Comparison of ENCODE assay signal across 1 cellular context in genomic region chr4:98995183-98996055, GRCh38.
A peak's percentile ranks its signal among the peaks of the same experiment; 100 is the strongest.
TF ChIP-seq lines count a peak whose summit lies in the region.

METAP1 (plus strand) TSS chr4:98995721; CDS start chr4:98995754, 33 bp downstream.

TF ChIP-seq in HepG2, 621 proteins besides CTCF, POLR2A, EP300 and RAD21 (continued from another document and continues in another):
- TF ChIP-seq, protein P1, sequence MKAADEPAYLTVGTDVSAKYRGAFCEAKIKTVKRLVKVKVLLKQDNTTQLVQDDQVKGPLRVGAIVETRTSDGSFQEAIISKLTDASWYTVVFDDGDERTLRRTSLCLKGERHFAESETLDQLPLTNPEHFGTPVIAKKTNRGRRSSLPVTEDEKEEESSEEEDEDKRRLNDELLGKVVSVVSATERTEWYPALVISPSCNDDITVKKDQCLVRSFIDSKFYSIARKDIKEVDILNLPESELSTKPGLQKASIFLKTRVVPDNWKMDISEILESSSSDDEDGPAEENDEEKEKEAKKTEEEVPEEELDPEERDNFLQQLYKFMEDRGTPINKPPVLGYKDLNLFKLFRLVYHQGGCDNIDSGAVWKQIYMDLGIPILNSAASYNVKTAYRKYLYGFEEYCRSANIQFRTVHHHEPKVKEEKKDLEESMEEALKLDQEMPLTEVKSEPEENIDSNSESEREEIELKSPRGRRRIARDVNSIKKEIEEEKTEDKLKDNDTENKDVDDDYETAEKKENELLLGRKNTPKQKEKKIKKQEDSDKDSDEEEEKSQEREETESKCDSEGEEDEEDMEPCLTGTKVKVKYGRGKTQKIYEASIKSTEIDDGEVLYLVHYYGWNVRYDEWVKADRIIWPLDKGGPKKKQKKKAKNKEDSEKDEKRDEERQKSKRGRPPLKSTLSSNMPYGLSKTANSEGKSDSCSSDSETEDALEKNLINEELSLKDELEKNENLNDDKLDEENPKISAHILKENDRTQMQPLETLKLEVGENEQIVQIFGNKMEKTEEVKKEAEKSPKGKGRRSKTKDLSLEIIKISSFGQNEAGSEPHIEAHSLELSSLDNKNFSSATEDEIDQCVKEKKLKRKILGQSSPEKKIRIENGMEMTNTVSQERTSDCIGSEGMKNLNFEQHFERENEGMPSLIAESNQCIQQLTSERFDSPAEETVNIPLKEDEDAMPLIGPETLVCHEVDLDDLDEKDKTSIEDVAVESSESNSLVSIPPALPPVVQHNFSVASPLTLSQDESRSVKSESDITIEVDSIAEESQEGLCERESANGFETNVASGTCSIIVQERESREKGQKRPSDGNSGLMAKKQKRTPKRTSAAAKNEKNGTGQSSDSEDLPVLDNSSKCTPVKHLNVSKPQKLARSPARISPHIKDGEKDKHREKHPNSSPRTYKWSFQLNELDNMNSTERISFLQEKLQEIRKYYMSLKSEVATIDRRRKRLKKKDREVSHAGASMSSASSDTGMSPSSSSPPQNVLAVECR (CRISPR knock-in tag; IDR thresholded peaks at IDR 0.05; ENCODE audit: borderline replicate concordance) = peak; percentile 84
- no peak for TF ChIP-seq NCOR1 (IDR thresholded peaks at IDR 0.05; ENCODE audit: borderline replicate concordance, low read length)
- peak; percentile 73; the same call in 1 of the 2 replicates for TF ChIP-seq ERF (CRISPR knock-in tag; IDR thresholded peaks at IDR 0.05)
- no peak; the same call in 1 of the 2 replicates for TF ChIP-seq ZSCAN22 (CRISPR knock-in tag; IDR thresholded peaks at IDR 0.05)
- no peak for TF ChIP-seq ZNF180 (CRISPR knock-in tag; IDR thresholded peaks at IDR 0.05; ENCODE audit: borderline replicate concordance, low read depth)
- TF ChIP-seq ZNF317 (CRISPR knock-in tag; IDR thresholded peaks at IDR 0.05) = peak; percentile 43; the same call in 1 of the 2 replicates
- no peak for TF ChIP-seq CENPX (CRISPR knock-in tag; IDR thresholded peaks at IDR 0.05)
- TF ChIP-seq, protein P2, sequence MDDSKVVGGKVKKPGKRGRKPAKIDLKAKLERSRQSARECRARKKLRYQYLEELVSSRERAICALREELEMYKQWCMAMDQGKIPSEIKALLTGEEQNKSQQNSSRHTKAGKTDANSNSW (CRISPR knock-in tag; IDR thresholded peaks at IDR 0.05; ENCODE audit: borderline replicate concordance) = peak; percentile 64; the same call in 1 of the 2 replicates
- peak; percentile 24; the same call in 1 of the 2 replicates for TF ChIP-seq ZNF12 (CRISPR knock-in tag; IDR thresholded peaks at IDR 0.05)
- TF ChIP-seq ZBTB43 (CRISPR knock-in tag; conservative IDR thresholded peaks at IDR 0.05) = 0 out of 2 replicates have a peak, but pooled peaks have one; percentile 38
- TF ChIP-seq SNRNP70 (IDR thresholded peaks at IDR 0.05; ENCODE audit: low read depth, low read length) = no peak
- TF ChIP-seq THYN1 (CRISPR knock-in tag; IDR thresholded peaks at IDR 0.05; ENCODE audit: borderline replicate concordance, low read depth) = no peak
- 0 out of 2 replicates have a peak, but pooled peaks have one; percentile 50 for TF ChIP-seq ZNF569 (CRISPR knock-in tag; IDR thresholded peaks at IDR 0.05; ENCODE audit: borderline replicate concordance)
- TF ChIP-seq ZNF724P (CRISPR knock-in tag; IDR thresholded peaks at IDR 0.05; ENCODE audit: borderline replicate concordance) = peak; percentile 93; the same call in 1 of the 2 replicates
- TF ChIP-seq, protein P3, sequence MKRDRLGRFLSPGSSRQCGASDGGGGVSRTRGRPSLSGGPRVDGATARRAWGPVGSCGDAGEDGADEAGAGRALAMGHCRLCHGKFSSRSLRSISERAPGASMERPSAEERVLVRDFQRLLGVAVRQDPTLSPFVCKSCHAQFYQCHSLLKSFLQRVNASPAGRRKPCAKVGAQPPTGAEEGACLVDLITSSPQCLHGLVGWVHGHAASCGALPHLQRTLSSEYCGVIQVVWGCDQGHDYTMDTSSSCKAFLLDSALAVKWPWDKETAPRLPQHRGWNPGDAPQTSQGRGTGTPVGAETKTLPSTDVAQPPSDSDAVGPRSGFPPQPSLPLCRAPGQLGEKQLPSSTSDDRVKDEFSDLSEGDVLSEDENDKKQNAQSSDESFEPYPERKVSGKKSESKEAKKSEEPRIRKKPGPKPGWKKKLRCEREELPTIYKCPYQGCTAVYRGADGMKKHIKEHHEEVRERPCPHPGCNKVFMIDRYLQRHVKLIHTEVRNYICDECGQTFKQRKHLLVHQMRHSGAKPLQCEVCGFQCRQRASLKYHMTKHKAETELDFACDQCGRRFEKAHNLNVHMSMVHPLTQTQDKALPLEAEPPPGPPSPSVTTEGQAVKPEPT (CRISPR knock-in tag; IDR thresholded peaks at IDR 0.05; ENCODE audit: low read depth) = no peak
- peak; percentile 68; the same call in 1 of the 2 replicates for TF ChIP-seq ZHX1 (CRISPR knock-in tag; IDR thresholded peaks at IDR 0.05; ENCODE audit: low read depth)
- TF ChIP-seq DNMT1 (CRISPR knock-in tag; IDR thresholded peaks at IDR 0.05) = 0 out of 2 replicates have a peak, but pooled peaks have one; percentile 19
- TF ChIP-seq PRPF4 (IDR thresholded peaks at IDR 0.05; ENCODE audit: low read depth, low read length, poor library complexity, severe bottlenecking) = no peak
- TF ChIP-seq FOXO1 (CRISPR knock-in tag; IDR thresholded peaks at IDR 0.05) = peak; percentile 29
- TF ChIP-seq, protein P4, sequence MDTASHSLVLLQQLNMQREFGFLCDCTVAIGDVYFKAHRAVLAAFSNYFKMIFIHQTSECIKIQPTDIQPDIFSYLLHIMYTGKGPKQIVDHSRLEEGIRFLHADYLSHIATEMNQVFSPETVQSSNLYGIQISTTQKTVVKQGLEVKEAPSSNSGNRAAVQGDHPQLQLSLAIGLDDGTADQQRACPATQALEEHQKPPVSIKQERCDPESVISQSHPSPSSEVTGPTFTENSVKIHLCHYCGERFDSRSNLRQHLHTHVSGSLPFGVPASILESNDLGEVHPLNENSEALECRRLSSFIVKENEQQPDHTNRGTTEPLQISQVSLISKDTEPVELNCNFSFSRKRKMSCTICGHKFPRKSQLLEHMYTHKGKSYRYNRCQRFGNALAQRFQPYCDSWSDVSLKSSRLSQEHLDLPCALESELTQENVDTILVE (CRISPR knock-in tag; IDR thresholded peaks at IDR 0.05) = peak; percentile 51
- TF ChIP-seq, protein P5, sequence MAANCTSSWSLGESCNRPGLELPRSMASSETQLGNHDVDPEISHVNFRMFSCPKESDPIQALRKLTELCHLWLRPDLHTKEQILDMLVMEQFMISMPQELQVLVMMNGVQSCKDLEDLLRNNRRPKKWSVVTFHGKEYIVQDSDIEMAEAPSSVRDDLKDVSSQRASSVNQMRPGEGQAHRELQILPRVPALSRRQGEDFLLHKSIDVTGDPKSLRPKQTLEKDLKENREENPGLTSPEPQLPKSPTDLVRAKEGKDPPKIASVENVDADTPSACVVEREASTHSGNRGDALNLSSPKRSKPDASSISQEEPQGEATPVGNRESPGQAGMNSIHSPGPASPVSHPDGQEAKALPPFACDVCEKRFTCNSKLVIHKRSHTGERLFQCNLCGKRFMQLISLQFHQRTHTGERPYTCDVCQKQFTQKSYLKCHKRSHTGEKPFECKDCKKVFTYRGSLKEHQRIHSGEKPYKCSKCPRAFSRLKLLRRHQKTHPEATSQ (CRISPR knock-in tag; IDR thresholded peaks at IDR 0.05; ENCODE audit: borderline replicate concordance) = peak; percentile 62; the same call in 1 of the 2 replicates
- TF ChIP-seq ZNF335 (CRISPR knock-in tag; IDR thresholded peaks at IDR 0.05) = no peak
- TF ChIP-seq IRX3 (CRISPR knock-in tag; IDR thresholded peaks at IDR 0.05; ENCODE audit: borderline replicate concordance, low read depth) = no peak
- TF ChIP-seq, protein P6, sequence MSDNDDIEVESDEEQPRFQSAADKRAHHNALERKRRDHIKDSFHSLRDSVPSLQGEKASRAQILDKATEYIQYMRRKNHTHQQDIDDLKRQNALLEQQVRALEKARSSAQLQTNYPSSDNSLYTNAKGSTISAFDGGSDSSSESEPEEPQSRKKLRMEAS (IDR thresholded peaks at IDR 0.05) = peak; percentile 82
- no peak for TF ChIP-seq RARG (CRISPR knock-in tag; IDR thresholded peaks at IDR 0.05; ENCODE audit: low read depth)
- no peak for TF ChIP-seq CREM (IDR thresholded peaks at IDR 0.05)
- no peak for TF ChIP-seq CREM (CRISPR knock-in tag; IDR thresholded peaks at IDR 0.05)
- TF ChIP-seq, protein P7, sequence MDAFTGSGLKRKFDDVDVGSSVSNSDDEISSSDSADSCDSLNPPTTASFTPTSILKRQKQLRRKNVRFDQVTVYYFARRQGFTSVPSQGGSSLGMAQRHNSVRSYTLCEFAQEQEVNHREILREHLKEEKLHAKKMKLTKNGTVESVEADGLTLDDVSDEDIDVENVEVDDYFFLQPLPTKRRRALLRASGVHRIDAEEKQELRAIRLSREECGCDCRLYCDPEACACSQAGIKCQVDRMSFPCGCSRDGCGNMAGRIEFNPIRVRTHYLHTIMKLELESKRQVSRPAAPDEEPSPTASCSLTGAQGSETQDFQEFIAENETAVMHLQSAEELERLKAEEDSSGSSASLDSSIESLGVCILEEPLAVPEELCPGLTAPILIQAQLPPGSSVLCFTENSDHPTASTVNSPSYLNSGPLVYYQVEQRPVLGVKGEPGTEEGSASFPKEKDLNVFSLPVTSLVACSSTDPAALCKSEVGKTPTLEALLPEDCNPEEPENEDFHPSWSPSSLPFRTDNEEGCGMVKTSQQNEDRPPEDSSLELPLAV (CRISPR knock-in tag; conservative IDR thresholded peaks at IDR 0.05; ENCODE audit: low read depth) = no peak
- no peak for TF ChIP-seq DMTF1 (CRISPR knock-in tag; IDR thresholded peaks at IDR 0.05)
- TF ChIP-seq ZSCAN25 (CRISPR knock-in tag; IDR thresholded peaks at IDR 0.05) = peak; percentile 100
- peak; percentile 43; the same call in 1 of the 2 replicates for TF ChIP-seq ZNF567 (CRISPR knock-in tag; IDR thresholded peaks at IDR 0.05; ENCODE audit: borderline replicate concordance)
- TF ChIP-seq, protein P8, sequence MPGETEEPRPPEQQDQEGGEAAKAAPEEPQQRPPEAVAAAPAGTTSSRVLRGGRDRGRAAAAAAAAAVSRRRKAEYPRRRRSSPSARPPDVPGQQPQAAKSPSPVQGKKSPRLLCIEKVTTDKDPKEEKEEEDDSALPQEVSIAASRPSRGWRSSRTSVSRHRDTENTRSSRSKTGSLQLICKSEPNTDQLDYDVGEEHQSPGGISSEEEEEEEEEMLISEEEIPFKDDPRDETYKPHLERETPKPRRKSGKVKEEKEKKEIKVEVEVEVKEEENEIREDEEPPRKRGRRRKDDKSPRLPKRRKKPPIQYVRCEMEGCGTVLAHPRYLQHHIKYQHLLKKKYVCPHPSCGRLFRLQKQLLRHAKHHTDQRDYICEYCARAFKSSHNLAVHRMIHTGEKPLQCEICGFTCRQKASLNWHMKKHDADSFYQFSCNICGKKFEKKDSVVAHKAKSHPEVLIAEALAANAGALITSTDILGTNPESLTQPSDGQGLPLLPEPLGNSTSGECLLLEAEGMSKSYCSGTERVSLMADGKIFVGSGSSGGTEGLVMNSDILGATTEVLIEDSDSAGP (CRISPR knock-in tag; IDR thresholded peaks at IDR 0.05; ENCODE audit: borderline replicate concordance) = peak; percentile 72
- TF ChIP-seq GFI1 (CRISPR knock-in tag; IDR thresholded peaks at IDR 0.05; ENCODE audit: borderline replicate concordance) = peak; percentile 32; the same call in 1 of the 2 replicates
- no peak for TF ChIP-seq JUNB (CRISPR knock-in tag; IDR thresholded peaks at IDR 0.05; ENCODE audit: borderline replicate concordance)
- TF ChIP-seq ZNF101 (CRISPR knock-in tag; IDR thresholded peaks at IDR 0.05; ENCODE audit: borderline replicate concordance, low read depth) = no peak
- TF ChIP-seq AHR (CRISPR knock-in tag; IDR thresholded peaks at IDR 0.05) = no peak
- TF ChIP-seq SKI (IDR thresholded peaks at IDR 0.05; ENCODE audit: partially characterized antibody) = peak; percentile 69
